Comparison of ENCODE assay signal across 8 cellular contexts in the genomic region with DNA sequence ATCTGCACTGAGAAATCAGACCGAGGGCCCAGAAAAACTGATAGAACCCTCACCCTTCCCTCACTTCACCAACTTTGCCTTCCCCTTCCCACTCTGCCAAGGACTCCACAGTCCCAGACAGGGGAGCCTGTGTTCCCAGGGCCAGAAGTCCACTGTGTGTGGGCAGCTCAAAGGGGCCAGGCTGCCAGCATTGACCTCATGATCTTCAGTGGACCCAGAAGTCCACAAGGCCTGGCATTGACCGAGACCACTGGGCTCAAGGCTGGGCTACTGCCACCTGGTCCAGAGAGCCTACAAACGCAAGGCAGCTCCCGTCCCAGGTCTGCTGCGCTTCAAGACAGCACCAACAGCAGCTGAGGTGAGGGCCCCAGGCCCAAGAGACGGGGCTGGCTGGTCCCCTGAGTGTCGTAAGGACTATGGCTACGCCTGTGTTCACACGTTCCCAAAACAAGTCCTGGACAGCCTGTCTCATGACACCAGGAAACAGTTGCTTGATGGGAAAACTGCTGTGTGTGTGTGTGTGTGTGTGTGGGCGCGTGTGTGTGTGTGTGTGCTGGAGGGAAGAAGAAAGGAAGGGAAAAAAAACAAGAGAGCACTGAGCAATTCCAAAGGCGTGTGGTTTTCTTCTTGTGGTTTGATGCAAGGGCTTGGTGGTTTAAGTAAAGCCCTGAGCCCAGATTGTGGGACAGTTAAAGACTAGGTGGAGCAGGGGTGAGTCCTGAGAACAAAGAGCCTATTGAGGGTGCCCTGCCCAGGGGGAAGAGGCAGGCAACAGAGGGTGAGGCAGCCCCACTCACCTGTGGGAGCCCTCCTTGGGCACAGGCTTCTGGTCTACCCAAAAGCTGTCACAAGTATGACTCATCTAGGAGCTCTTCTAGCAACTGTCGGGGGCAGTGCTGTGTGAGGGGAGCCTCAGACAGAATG. TPM values are rescaled to one million over a fixed set of nuclear protein-coding genes. Genes with fewer than 3 reads are reported as not detected.
DNase-seq lines count a peak whose midpoint lies in the region; ATAC-seq and TF ChIP-seq lines count a peak whose summit lies in the region.

No MANE protein-coding gene starts in this region.

- H3K9me3 ChIP-seq in left lung (no peaks in the 10 kb centered on the region), tibial nerve (no peaks in the 10 kb centered on the region)

- peak; percentile 53 for ATAC-seq in left lung
- no peak for ATAC-seq in GM18858 (IDR thresholded peaks at IDR 0.05; ENCODE audit: unreplicated experiment)

- intact Hi-C loops in left lung (cut with DNase I): no loop called here

- H3K27ac ChIP-seq in left lung: no peak overlapping the region
- H3K27ac ChIP-seq in tibial nerve: peak overlapping the region; percentile 21 to 88 (median 66)

- H3K4me1 ChIP-seq in left lung: no peaks in the 10 kb centered on the region
- H3K4me1 ChIP-seq in tibial nerve: peaks cover 0 to 45% (median 38%) of the 10 kb centered on the region in 4 donors

- TF ChIP-seq EP300 in tibial nerve (IDR thresholded peaks at IDR 0.05): peak in 1 of 2 donors; percentile 59

- H3K4me3 ChIP-seq in left lung (no peak overlapping the region), tibial nerve (no peak overlapping the region)

- WGBS in tibial nerve, 2 donors: 22 to 29% methylated on average over 13 of the region's 13 CpGs

- H3K27me3 ChIP-seq in left lung: no peaks in the 10 kb centered on the region
- H3K27me3 ChIP-seq in tibial nerve: no peaks in the 10 kb centered on the region

- TF ChIP-seq CTCF in left lung (IDR thresholded peaks at IDR 0.05) (no peak), tibial nerve (IDR thresholded peaks at IDR 0.05) (no peak)

- TF ChIP-seq POLR2A in tibial nerve (IDR thresholded peaks at IDR 0.05): no peak

- no peaks in the 10 kb centered on the region for H3K36me3 ChIP-seq in left lung
- no peaks in the 10 kb centered on the region for H3K36me3 ChIP-seq in tibial nerve

- DNase-seq in AG08396 (ENCODE audit: low spot score) (peak; percentile 62), NCI-H226 (peak; percentile 54), left lung (no peak), tibial nerve (ENCODE audit: low spot score in 2 of 2) (no peak), DMS53 treated with DMSO at 0.1 percent for 48 hours (lab: John Stamatoyannopoulos, UW; ENCODE audit: unreplicated experiment) (no peak), NCI-H1105 treated with DMSO at 0.1 percent for 48 hours (lab: John Stamatoyannopoulos, UW) (no peak)
- peak; percentile 36 for DNase-seq in activated naive CD4-positive, alpha-beta T cell treated with anti-CD3 and anti-CD28 coated beads, Interleukin-2, amount 50 U/mL, for 16 hours

RNA-seq across cellular contexts. Expression of a gene that starts 46.6 kb away (rescaled TPM):
- 1 to 10 TPM; 7.5 to 8.7 TPM for total RNA-seq in left lung
- total RNA-seq in tibial nerve: 10 to 100 TPM; 24.6 to 95.0 (median 75.3) TPM

Comparison
In these comparisons a context has a peak if more than half of its experiments do, and no peak if none do; other contexts are left out.
1. DNase-seq: peak in AG08396 (single experiment), NCI-H226 (single experiment) and activated naive CD4-positive, alpha-beta T cell treated with anti-CD3 and anti-CD28 coated beads, Interleukin-2, amount 50 U/mL, for 16 hours (single experiment); none in left lung (0 of 2), tibial nerve (0 of 2), DMS53 treated with DMSO at 0.1 percent for 48 hours (single experiment) and NCI-H1105 treated with DMSO at 0.1 percent for 48 hours (single experiment).
2. H3K27ac ChIP-seq: peak in tibial nerve (4 of 4); none in left lung (0 of 2).